21 cellular contexts compared by ENCODE assay signal in genomic region chr9:15272377-15272928, GRCh38.
"Had no signal": no experiment of that assay in that cellular context is flagged by ENCODE, and none has a peak within 500 bp of the region (broad histone marks: within the 10 kb centered on the region; RNA-seq: fewer than 3 reads in every experiment).

No MANE protein-coding gene starts in this region.

- H3K9me3 ChIP-seq: adrenal gland, colonic mucosa, esophagus muscularis mucosa, left ventricle myocardium inferior, right atrium auricular region, tibial nerve had no signal

- H3K27ac Mint-ChIP-seq: activated CD8-positive, alpha-beta memory T cell treated with anti-CD3 and anti-CD28 coated beads, Interleukin-2, amount 10 ng/mL, durations not matched to agents 7 days and 5 days; activated naive CD4-positive, alpha-beta T cell treated with anti-CD3 and anti-CD28 coated beads, Interleukin-2, amount 50 U/mL, for 24 hours; nephron progenitor cell had no signal

- H3K4me1 ChIP-seq: colonic mucosa, left ventricle myocardium inferior, right atrium auricular region had no signal

- DNase-seq: activated CD4-positive, alpha-beta T cell treated with anti-CD3 and anti-CD28 coated beads for 1 hour; activated CD4-positive, alpha-beta T cell treated with anti-CD3 and anti-CD28 coated beads, Interleukin-2, amount 50 U/mL, for 48 hours; activated CD8-positive, alpha-beta memory T cell treated with anti-CD3 and anti-CD28 coated beads, Interleukin-2, amount 10 ng/mL, durations not matched to agents 7 days and 5 days; activated T-cell treated with anti-CD3 and anti-CD28 coated beads, Interleukin-2, amount 50 U/mL, for 1 hour; adrenal gland; colonic mucosa; hippocampal formation; kidney; left ventricle myocardium inferior; mesendoderm; nephron progenitor cell; occipital lobe; stimulated activated CD4-positive, alpha-beta T cell treated with anti-CD3 and anti-CD28 coated beads, Interleukin-15, amount 100 ng/mL, for 24 hours; stimulated activated CD4-positive, alpha-beta T cell treated with anti-CD3 and anti-CD28 coated beads, Interleukin-4, amount 100 ng/mL, for 24 hours; stimulated activated naive CD4-positive, alpha-beta T cell treated with Interleukin-2 at 50 U/mL for 16 hours; substantia nigra had no signal

- ATAC-seq: activated CD8-positive, alpha-beta memory T cell treated with anti-CD3 and anti-CD28 coated beads, Interleukin-2, amount 10 ng/mL, durations not matched to agents 7 days and 5 days had no signal

- H3K4me3 Mint-ChIP-seq: activated CD8-positive, alpha-beta memory T cell treated with anti-CD3 and anti-CD28 coated beads, Interleukin-2, amount 10 ng/mL, durations not matched to agents 7 days and 5 days; activated naive CD4-positive, alpha-beta T cell treated with anti-CD3 and anti-CD28 coated beads, Interleukin-2, amount 50 U/mL, for 24 hours; nephron progenitor cell had no signal

- H3K27me3 Mint-ChIP-seq: activated CD8-positive, alpha-beta memory T cell treated with anti-CD3 and anti-CD28 coated beads, Interleukin-2, amount 10 ng/mL, durations not matched to agents 7 days and 5 days; activated naive CD4-positive, alpha-beta T cell treated with anti-CD3 and anti-CD28 coated beads, Interleukin-2, amount 50 U/mL, for 24 hours had no signal

- H3K36me3 ChIP-seq: adrenal gland, colonic mucosa, esophagus muscularis mucosa, left ventricle myocardium inferior, right atrium auricular region, tibial nerve had no signal

- H3K9me3 Mint-ChIP-seq: activated naive CD4-positive, alpha-beta T cell treated with anti-CD3 and anti-CD28 coated beads, Interleukin-2, amount 50 U/mL, for 24 hours had no signal

- H3K4me3 ChIP-seq: adrenal gland, colonic mucosa, esophagus muscularis mucosa, left ventricle myocardium inferior, right atrium auricular region, skin epidermis, tibial nerve had no signal

- H3K27me3 ChIP-seq: adrenal gland, colonic mucosa, esophagus muscularis mucosa, right atrium auricular region, tibial nerve had no signal

- H3K27ac ChIP-seq: adrenal gland, colonic mucosa, esophagus muscularis mucosa, left ventricle myocardium inferior, right atrium auricular region, skin epidermis, tibial nerve had no signal
